7 cellular contexts compared by ENCODE assay signal in genomic region chr17:8173871-8174322, GRCh38. TPM values are rescaled to one million over a fixed set of nuclear protein-coding genes. Genes with fewer than 3 reads are reported as not detected.
A peak's percentile ranks its signal among the peaks of the same experiment; 100 is the strongest.
DNase-seq lines count a peak whose midpoint lies in the region; ATAC-seq and TF ChIP-seq lines count a peak whose summit lies in the region.

No MANE protein-coding gene starts in this region.

- H3K36me3 ChIP-seq in HCT116 (ENCODE audit: control insufficient read depth in 1 of 2, insufficient read depth in 2 of 2, low read length in 2 of 2) (no peaks in the 10 kb centered on the region), skeletal muscle satellite cell (ENCODE audit: insufficient read depth, low read length) (no peaks in the 10 kb centered on the region)

- H3K9me3 Mint-ChIP-seq in T-cell (no peaks in the 10 kb centered on the region), glutamatergic neuron (ENCODE audit: unreplicated experiment) (peaks cover 14% of the 10 kb centered on the region)

- H3K4me2 ChIP-seq in HCT116 (ENCODE audit: low read length) (peak overlapping the region; percentile 99), skeletal muscle satellite cell (ENCODE audit: low read length) (peak overlapping the region; percentile 81)

- H3K4me3 Mint-ChIP-seq in T-cell (peak overlapping the region; percentile 76 to 86 (median 81)), glutamatergic neuron (ENCODE audit: unreplicated experiment) (peak overlapping the region; percentile 93)

- POLR2A ChIA-PET in HCT116 (lab: Charles Lee) (interaction anchor here (0.6 to 4.0 kb wide), 43 partner anchors 8 to 613 kb away, joined by 3 to 95 read pairs (median 8); partner anchors contain the start of genes ALOXE3, AURKB, BORCS6 and CTC1), T-cell (lab: Charles Lee) (interaction anchor here (0.6 to 1.4 kb wide), 18 partner anchors 10 to 122 kb away, joined by 3 to 20 read pairs (median 6); partner anchors contain the start of genes CTC1 (in 2 of the 2), BORCS6 (in 1 of the 2), PER1 (in 1 of the 2) and SLC25A35 (in 1 of the 2))

- intact Hi-C loops in HCT116 (cut with micrococcal nuclease): no loop called here

- H3K4me3 ChIP-seq in HCT116 (replicated peaks in 1 of 2; ENCODE audit: low read depth in 1 of 2, low read length in 2 of 2) (peak overlapping the region; percentile 43 to 57), skeletal muscle satellite cell (ENCODE audit: low read length) (peak overlapping the region; percentile 58)

- DNase-seq in HCT116 (ENCODE audit: low read depth, low spot score) (no peak), T-cell (no peak), glutamatergic neuron (no peak), NCI-H2081 (lab: John Stamatoyannopoulos, UW) (no peak), hepatic stellate cell (ENCODE audit: low spot score) (no peak), GDM1 (lab: John Stamatoyannopoulos, UW) (no peak)

- peak overlapping the region; percentile 93 for H3K9ac ChIP-seq in HCT116 (ENCODE audit: low read length)
- H3K9ac ChIP-seq in skeletal muscle satellite cell (ENCODE audit: low read depth, low read length): peak overlapping the region; percentile 82

- H3K79me2 ChIP-seq in HCT116 (ENCODE audit: insufficient read depth, low read length): peaks cover 6% of the 10 kb centered on the region; the same call in 1 of the 2 replicates

- RAD21 ChIA-PET in HCT116 (lab: Charles Lee; ENCODE audit: low non-redundant PET in 1 of 2, low total read pairs in 2 of 2, uncharacterized antibody in 2 of 2, unreplicated experiment in 2 of 2): no interaction called here

- H3K4me1 ChIP-seq in HCT116 (ENCODE audit: control insufficient read depth in 1 of 2, insufficient read depth in 2 of 2, low read length in 2 of 2) (peaks cover 22 to 46% of the 10 kb centered on the region in 2 experiments), skeletal muscle satellite cell (ENCODE audit: control insufficient read depth, insufficient read depth, low read length) (peaks cover 23% of the 10 kb centered on the region)

- ATAC-seq in HCT116: no peak
- ATAC-seq in T-cell (replicated peaks in 1 of 4): no peak

- H3K27me3 ChIP-seq in HCT116 (ENCODE audit: insufficient read depth, low read length) (no peaks in the 10 kb centered on the region), skeletal muscle satellite cell (ENCODE audit: control insufficient read depth, insufficient read depth, low read length) (no peaks in the 10 kb centered on the region)

- H3K36me3 Mint-ChIP-seq in T-cell: no peaks in the 10 kb centered on the region
- H3K36me3 Mint-ChIP-seq in glutamatergic neuron (ENCODE audit: unreplicated experiment): no peaks in the 10 kb centered on the region

- BruUV-seq in HCT116 (replicated peaks; lab: Mats Ljungman, UMichigan): no TSS peak

- peak overlapping the region; percentile 100 for H3K27ac Mint-ChIP-seq in T-cell
- H3K27ac Mint-ChIP-seq in glutamatergic neuron (ENCODE audit: unreplicated experiment): peak overlapping the region; percentile 100

- peak overlapping the region; percentile 44 for H2AFZ ChIP-seq in HCT116 (ENCODE audit: low read depth, low read length, poor library complexity, severe bottlenecking)

- H3K27me3 Mint-ChIP-seq in T-cell: no peaks in the 10 kb centered on the region
- H3K27me3 Mint-ChIP-seq in glutamatergic neuron (ENCODE audit: unreplicated experiment): peaks cover 11% of the 10 kb centered on the region

- TF ChIP-seq POLR2A in HCT116 (IDR thresholded peaks at IDR 0.05; ENCODE audit: borderline replicate concordance, extremely low read depth, insufficient read depth, insufficient read length): no peak

- no peaks in the 10 kb centered on the region for H4K20me1 ChIP-seq in HCT116 (ENCODE audit: insufficient read depth)

- no peaks in the 10 kb centered on the region for H3K9me3 ChIP-seq in HCT116 (ENCODE audit: control insufficient read depth in 1 of 2, insufficient read depth in 1 of 2, low read depth in 1 of 2, low read length in 2 of 2)
- H3K9me3 ChIP-seq in skeletal muscle satellite cell (replicated peaks; ENCODE audit: low read length): no peaks in the 10 kb centered on the region

- H3K4me1 Mint-ChIP-seq in T-cell (peaks cover 43 to 55% (median 51%) of the 10 kb centered on the region in 3 donors), glutamatergic neuron (ENCODE audit: low read depth, unreplicated experiment) (peaks cover 19% of the 10 kb centered on the region)

- TF ChIP-seq CTCF in HCT116 (IDR thresholded peaks at IDR 0.05 in 2 of 3, conservative IDR thresholded peaks at IDR 0.05 in 1 of 3; ENCODE audit: borderline replicate concordance in 1 of 3, insufficient read depth in 1 of 3, low read depth in 2 of 3, low read length in 2 of 3) (no peak), glutamatergic neuron (IDR thresholded peaks at IDR 0.05; ENCODE audit: partially characterized antibody, unreplicated experiment) (no peak)

- peak overlapping the region; percentile 69 for H3K27ac ChIP-seq in HCT116 (ENCODE audit: low read depth, low read length)

- H3K9me2 ChIP-seq in HCT116 (ENCODE audit: insufficient read depth): no peaks in the 10 kb centered on the region

- peak; percentile 15; the same call in 1 of the 2 replicates for TF ChIP-seq RAD21 in HCT116 (IDR thresholded peaks at IDR 0.05; ENCODE audit: low read depth)

- CTCF ChIA-PET in HCT116 (lab: Charles Lee) (interaction anchor here (1.0 to 1.2 kb wide), 3 partner anchors 15 to 55 kb away, joined by 3 to 5 read pairs (median 4); partner anchors contain the start of gene ALOXE3), T-cell (lab: Charles Lee) (interaction anchor here in 1 of 2 donors (1.0 to 1.3 kb wide), 7 partner anchors 13 to 74 kb away, joined by 3 to 10 read pairs (median 5); partner anchors contain the start of gene CTC1)

TF ChIP-seq in HCT116, 20 proteins besides CTCF, POLR2A, EP300 and RAD21 (continues in another document):
- TF ChIP-seq SIN3A (IDR thresholded peaks at IDR 0.05; ENCODE audit: low read depth) (no peak), EGR1 (IDR thresholded peaks at IDR 0.05; ENCODE audit: low read depth) (no peak), ZBTB33 (IDR thresholded peaks at IDR 0.05; ENCODE audit: extremely low read depth, insufficient replicate concordance, low read length) (no peak), FOSL1 (IDR thresholded peaks at IDR 0.05; ENCODE audit: low read depth) (no peak), CEBPB (IDR thresholded peaks at IDR 0.05; ENCODE audit: low read depth) (no peak), JUND (IDR thresholded peaks at IDR 0.05) (no peak), ZFX (IDR thresholded peaks at IDR 0.05) (no peak), YY1 (IDR thresholded peaks at IDR 0.05; ENCODE audit: extremely low read depth, insufficient replicate concordance, low read depth, low read length) (no peak)

RNA-seq across cellular contexts. Expression of gene TMEM107, which starts 2.3 kb away (rescaled TPM):
- 30.1 TPM for total RNA-seq in HCT116 (2021; ENCODE audit: unreplicated experiment)
- 30.8 and 40.9 TPM in 2 replicates for polyA plus RNA-seq in HCT116 (2012)
- total RNA-seq in T-cell: 10 to 100 TPM; 23.4 to 28.9 (median 25.0) TPM
- total RNA-seq in glutamatergic neuron (ENCODE audit: unreplicated experiment): 12.8 TPM
- total RNA-seq in skeletal muscle satellite cell (2012; rRNA removed): 26.4 and 30.8 TPM in 2 replicates

RNA-seq across cellular contexts. Expression of gene VAMP2, which starts 11.1 kb away (rescaled TPM):
- 35.9 TPM for total RNA-seq in HCT116 (2021; ENCODE audit: unreplicated experiment)
- polyA plus RNA-seq in HCT116 (2012): 44.1 and 53.0 TPM in 2 replicates
- 100 to 1,000 TPM; 160 to 243 (median 186) TPM for total RNA-seq in T-cell
- total RNA-seq in glutamatergic neuron (ENCODE audit: unreplicated experiment): 117 TPM
- 2.0 and 5.5 TPM in 2 replicates for total RNA-seq in skeletal muscle satellite cell (2012; rRNA removed)

RNA-seq across cellular contexts. Expression of gene BORCS6, which starts 16.1 kb away (rescaled TPM):
- total RNA-seq in HCT116 (2021; ENCODE audit: unreplicated experiment): 6.4 TPM
- polyA plus RNA-seq in HCT116 (2012): 4.7 and 5.4 TPM in 2 replicates
- 10 to 100 TPM in 3 of 5 donors, 1 to 10 TPM in 2; 6.7 to 21.3 (median 17.2) TPM for total RNA-seq in T-cell
- 14.2 TPM for total RNA-seq in glutamatergic neuron (ENCODE audit: unreplicated experiment)
- total RNA-seq in skeletal muscle satellite cell (2012; rRNA removed): 5.5 and 6.1 TPM in 2 replicates

RNA-seq across cellular contexts. Expression of gene PER1, which starts 21.7 kb away (rescaled TPM):
- total RNA-seq in HCT116 (2021; ENCODE audit: unreplicated experiment): 87.6 TPM
- polyA plus RNA-seq in HCT116 (2012): 102 and 166 TPM in 2 replicates
- 1,000 to 10,000 TPM in 2 of 5 donors, 10 to 100 TPM in 3; 62.6 to 1,675 (median 82.4) TPM for total RNA-seq in T-cell
- total RNA-seq in glutamatergic neuron (ENCODE audit: unreplicated experiment): 64.6 TPM
- total RNA-seq in skeletal muscle satellite cell (2012; rRNA removed): 12.7 and 28.2 TPM in 2 replicates

RNA-seq across cellular contexts. Expression of gene AURKB, which starts 36.5 kb away (rescaled TPM):
- total RNA-seq in HCT116 (2021; ENCODE audit: unreplicated experiment) (141 TPM), T-cell (1 to 10 TPM; 1.0 to 2.7 (median 1.7) TPM), glutamatergic neuron (ENCODE audit: unreplicated experiment) (17.3 TPM)
- 216 and 232 TPM in 2 replicates for polyA plus RNA-seq in HCT116 (2012)
- 11.7 and 17.9 TPM in 2 replicates for total RNA-seq in skeletal muscle satellite cell (2012; rRNA removed)
